Comparison of ENCODE assay signal across 29 cellular contexts in the genomic region with DNA sequence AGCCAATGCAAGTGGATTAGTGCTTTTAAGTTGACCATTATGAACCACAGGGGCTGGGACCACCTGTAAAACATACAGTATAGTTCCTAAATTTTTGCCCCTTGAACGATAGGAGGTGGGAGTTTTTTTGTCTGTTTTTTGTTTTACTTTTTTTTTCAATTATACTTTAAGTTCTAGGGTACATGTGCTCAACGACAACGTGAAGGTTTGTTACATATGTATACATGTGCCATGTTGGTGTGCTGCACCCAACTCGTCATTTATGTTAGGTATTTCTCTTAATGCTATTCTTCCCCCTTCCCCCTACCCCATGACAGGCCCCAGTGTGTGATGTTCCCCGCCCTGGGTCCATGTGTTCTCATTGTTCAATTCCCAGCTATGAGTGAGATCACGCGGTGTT.
DNase-seq lines count a peak whose midpoint lies in the region; ATAC-seq, FAIRE-seq and TF ChIP-seq lines count a peak whose summit lies in the region.
"Had no signal": no experiment of that assay in that cellular context is flagged by ENCODE, and none has a peak within 500 bp of the region (broad histone marks: within the 10 kb centered on the region; RNA-seq: fewer than 3 reads in every experiment).

No MANE protein-coding gene starts in this region.

- ATAC-seq in HepG2 (no peak), right lobe of liver (no peak)
- ATAC-seq: A549; CD8-positive, alpha-beta T cell had no signal

- H3K4me1 ChIP-seq in HepG2 (ENCODE audit: insufficient read depth, low read length) (no peaks in the 10 kb centered on the region), right lobe of liver (no peaks in the 10 kb centered on the region)
- H3K4me1 ChIP-seq: A549; BE2C; BLaER1; BLaER1 treated with 17β-estradiol and CSF1 and Interleukin-3, amounts not matched to agents 10 nM and 100 nM; Caco-2 had no signal

- no peaks in the 10 kb centered on the region for H3K79me2 ChIP-seq in HepG2 (ENCODE audit: insufficient read depth, low read length)

- in situ Hi-C loops in HepG2 (cut with HindIII; ENCODE audit: extremely low pct_ligation_motif_present, low pct_unique_long_range_greater_than_20kb) = no loop called here

- TF ChIP-seq EP300 in HepG2 (IDR thresholded peaks at IDR 0.05; ENCODE audit: low read depth in 2 of 2, low read length in 2 of 2) (no peak), HepG2 (CRISPR knock-in tag; IDR thresholded peaks at IDR 0.05; ENCODE audit: borderline replicate concordance) (no peak)

- no TSS peak for BruUV-seq in HepG2 (replicated peaks; lab: Mats Ljungman, UMichigan)

- TF ChIP-seq CTCF in HepG2 (CRISPR knock-in tag; IDR thresholded peaks at IDR 0.05) = no peak
- TF ChIP-seq CTCF in right lobe of liver (IDR thresholded peaks at IDR 0.05) = no peak

- H3K36me3 ChIP-seq in HepG2 (replicated peaks in 1 of 2; ENCODE audit: control insufficient read depth in 1 of 2, insufficient read depth in 2 of 2, low read length in 2 of 2) (no peaks in the 10 kb centered on the region), right lobe of liver (no peaks in the 10 kb centered on the region)
- H3K36me3 ChIP-seq: BE2C; BLaER1; BLaER1 treated with 17β-estradiol and CSF1 and Interleukin-3, amounts not matched to agents 10 nM and 100 nM had no signal

- TF ChIP-seq POLR2A in HepG2 (IDR thresholded peaks at IDR 0.05; ENCODE audit: insufficient read depth in 1 of 2, low read depth in 2 of 2, low read length in 2 of 2) (no peak), right lobe of liver (IDR thresholded peaks at IDR 0.05) (no peak)

- DNase-seq in HepG2 (ENCODE audit: low spot score) (no peak), right lobe of liver (no peak)
- DNase-seq: 8988T; ACHN; AML-193; BE2C; C1 segment of cervical spinal cord; Caco-2; Calu3; CD4-positive, alpha-beta memory T cell; CD4-positive, alpha-beta T cell; CD4-positive, CD25-positive, alpha-beta regulatory T cell; CD8-positive, alpha-beta memory T cell; CD8-positive, alpha-beta T cell; COR-L47; DMS 273 treated with DMSO at 0.1 percent for 48 hours; DMS153; DMS53; DMS79; DMS79 treated with DMSO at 0.1 percent for 48 hours; DND-41; EL had no signal

- H3K9me3 ChIP-seq in HepG2 (ENCODE audit: low read length) (no peaks in the 10 kb centered on the region), right lobe of liver (no peaks in the 10 kb centered on the region)
- H3K9me3 ChIP-seq: A549; BE2C; BLaER1; BLaER1 treated with 17β-estradiol and CSF1 and Interleukin-3, amounts not matched to agents 10 nM and 100 nM; Caco-2 had no signal

- intact Hi-C loops in HepG2 (cut with micrococcal nuclease; ENCODE audit: unreplicated experiment) (no loop called here), right lobe of liver (cut with DNase I) (no loop called here)

- no peak overlapping the region for H3K4me2 ChIP-seq in HepG2 (ENCODE audit: low read depth, low read length)
- H3K4me2 ChIP-seq: A549; BLaER1; BLaER1 treated with 17β-estradiol and CSF1 and Interleukin-3, amounts not matched to agents 10 nM and 100 nM had no signal

- H3K4me3 ChIP-seq in HepG2 (replicated peaks in 1 of 3; ENCODE audit: insufficient read depth in 1 of 3, low read depth in 2 of 3, low read length in 3 of 3) (no peak overlapping the region), right lobe of liver (no peak overlapping the region)
- H3K4me3 ChIP-seq: A549; BLaER1; BLaER1 treated with 17β-estradiol and CSF1 and Interleukin-3, amounts not matched to agents 10 nM and 100 nM had no signal

- H2AFZ ChIP-seq in HepG2 (ENCODE audit: low read length) = no peak overlapping the region

- FAIRE-seq in HepG2 (lab: Jason Lieb, UNC) = no peak
- FAIRE-seq: A204.1, A549, D721Med had no signal

- H3K27ac ChIP-seq in HepG2 (ENCODE audit: extremely low read length, insufficient read depth, low read length) (no peak overlapping the region), right lobe of liver (no peak overlapping the region)
- H3K27ac ChIP-seq: 22Rv1; A549; BLaER1; BLaER1 treated with 17β-estradiol and CSF1 and Interleukin-3, amounts not matched to agents 10 nM and 100 nM; C4-2B had no signal

- CTCF ChIA-PET in HepG2 (lab: Yijun Ruan, JAX; ENCODE audit: low intra/inter-chr PET ratio, low total read pairs) = no interaction called here

- no peak for TF ChIP-seq RAD21 in HepG2 (CRISPR knock-in tag; IDR thresholded peaks at IDR 0.05)

- H3K9ac ChIP-seq in HepG2 (ENCODE audit: insufficient read depth, low read depth, low read length) = no peak overlapping the region
- H3K9ac ChIP-seq: BLaER1; BLaER1 treated with 17β-estradiol and CSF1 and Interleukin-3, amounts not matched to agents 10 nM and 100 nM had no signal

- no peaks in the 10 kb centered on the region for H4K20me1 ChIP-seq in HepG2 (ENCODE audit: insufficient read depth, low read length)
- H4K20me1 ChIP-seq: BLaER1; BLaER1 treated with 17β-estradiol and CSF1 and Interleukin-3, amounts not matched to agents 10 nM and 100 nM had no signal

- WGBS in HepG2 (ENCODE audit: low lambda C conversion rate) = 50% methylated on average over 7 of the region's 7 CpGs
- 65% methylated on average over 6 of the region's 7 CpGs for WGBS in right lobe of liver (ENCODE audit: insufficient coverage, low coverage, low lambda C conversion rate, missing lambda C conversion rate)

- H3K27me3 ChIP-seq in HepG2 (ENCODE audit: control insufficient read depth in 1 of 2, insufficient read depth in 2 of 2, low read length in 2 of 2) = no peaks in the 10 kb centered on the region
- no peaks in the 10 kb centered on the region for H3K27me3 ChIP-seq in right lobe of liver
- H3K27me3 ChIP-seq: BE2C; BLaER1; BLaER1 treated with 17β-estradiol and CSF1 and Interleukin-3, amounts not matched to agents 10 nM and 100 nM had no signal

- POLR2A ChIA-PET in HepG2 (lab: Yijun Ruan, JAX) = no interaction called here

TF ChIP-seq in HepG2, 621 proteins besides CTCF, POLR2A, EP300 and RAD21:
- TF ChIP-seq, protein P1, sequence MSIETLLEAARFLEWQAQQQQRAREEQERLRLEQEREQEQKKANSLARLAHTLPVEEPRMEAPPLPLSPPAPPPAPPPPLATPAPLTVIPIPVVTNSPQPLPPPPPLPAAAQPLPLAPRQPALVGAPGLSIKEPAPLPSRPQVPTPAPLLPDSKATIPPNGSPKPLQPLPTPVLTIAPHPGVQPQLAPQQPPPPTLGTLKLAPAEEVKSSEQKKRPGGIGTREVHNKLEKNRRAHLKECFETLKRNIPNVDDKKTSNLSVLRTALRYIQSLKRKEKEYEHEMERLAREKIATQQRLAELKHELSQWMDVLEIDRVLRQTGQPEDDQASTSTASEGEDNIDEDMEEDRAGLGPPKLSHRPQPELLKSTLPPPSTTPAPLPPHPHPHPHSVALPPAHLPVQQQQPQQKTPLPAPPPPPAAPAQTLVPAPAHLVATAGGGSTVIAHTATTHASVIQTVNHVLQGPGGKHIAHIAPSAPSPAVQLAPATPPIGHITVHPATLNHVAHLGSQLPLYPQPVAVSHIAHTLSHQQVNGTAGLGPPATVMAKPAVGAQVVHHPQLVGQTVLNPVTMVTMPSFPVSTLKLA (IDR thresholded peaks at IDR 0.05) = peak; percentile 91
- no peak for TF ChIP-seq ZMAT3 (CRISPR knock-in tag; conservative IDR thresholded peaks at IDR 0.05)
- TF ChIP-seq, protein P2, sequence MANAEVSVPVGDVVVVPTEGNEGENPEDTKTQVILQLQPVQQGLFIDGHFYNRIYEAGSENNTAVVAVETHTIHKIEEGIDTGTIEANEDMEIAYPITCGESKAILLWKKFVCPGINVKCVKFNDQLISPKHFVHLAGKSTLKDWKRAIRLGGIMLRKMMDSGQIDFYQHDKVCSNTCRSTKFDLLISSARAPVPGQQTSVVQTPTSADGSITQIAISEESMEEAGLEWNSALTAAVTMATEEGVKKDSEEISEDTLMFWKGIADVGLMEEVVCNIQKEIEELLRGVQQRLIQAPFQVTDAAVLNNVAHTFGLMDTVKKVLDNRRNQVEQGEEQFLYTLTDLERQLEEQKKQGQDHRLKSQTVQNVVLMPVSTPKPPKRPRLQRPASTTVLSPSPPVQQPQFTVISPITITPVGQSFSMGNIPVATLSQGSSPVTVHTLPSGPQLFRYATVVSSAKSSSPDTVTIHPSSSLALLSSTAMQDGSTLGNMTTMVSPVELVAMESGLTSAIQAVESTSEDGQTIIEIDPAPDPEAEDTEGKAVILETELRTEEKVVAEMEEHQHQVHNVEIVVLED (CRISPR knock-in tag; IDR thresholded peaks at IDR 0.05; ENCODE audit: borderline replicate concordance) = no peak
- TF ChIP-seq MED13 (CRISPR knock-in tag; IDR thresholded peaks at IDR 0.05) = no peak
- no peak for TF ChIP-seq SAFB2 (CRISPR knock-in tag; IDR thresholded peaks at IDR 0.05; ENCODE audit: borderline replicate concordance, low read depth)
